24 cellular contexts compared by ENCODE assay signal in genomic region chr2:173136067-173136466, GRCh38.
A peak's percentile ranks its signal among the peaks of the same experiment; 100 is the strongest.
DNase-seq lines count a peak whose midpoint lies in the region; ATAC-seq and TF ChIP-seq lines count a peak whose summit lies in the region.
"Had no signal": no experiment of that assay in that cellular context is flagged by ENCODE, and none has a peak within 500 bp of the region (broad histone marks: within the 10 kb centered on the region; RNA-seq: fewer than 3 reads in every experiment).

No MANE protein-coding gene starts in this region.

- H3K36me3 Mint-ChIP-seq in WTC11 = peaks cover 6% of the 10 kb centered on the region
- H3K36me3 Mint-ChIP-seq: CD8-positive, alpha-beta T cell had no signal

- H2AK5ac ChIP-seq in mesenchymal stem cell (ENCODE audit: low read length, severe bottlenecking) = no peak overlapping the region

- CTCF ChIA-PET in WTC11 (lab: Charles Lee) = no interaction called here

- no peak overlapping the region for H2BK120ac ChIP-seq in mesenchymal stem cell (ENCODE audit: low read depth, low read length)

- ATAC-seq in stimulated activated naive CD8-positive, alpha-beta T cell treated with anti-CD3 and anti-CD28 coated beads, Interleukin-15, amount 100 ng/mL, for 72 hours = no peak
- no peak for ATAC-seq in stimulated activated naive CD8-positive, alpha-beta T cell treated with anti-CD3 and anti-CD28 coated beads, Interleukin-15, Interleukin-2, amounts not matched to agents 100 U/mL and 50 U/mL, for 24 hours
- no peak for ATAC-seq in WTC11
- no peak for ATAC-seq in HG03095 (IDR thresholded peaks at IDR 0.05; ENCODE audit: unreplicated experiment)
- ATAC-seq: CD8-positive, alpha-beta T cell; naive thymus-derived CD4-positive, alpha-beta T cell; right lobe of liver had no signal

- H3K9me3 ChIP-seq in mesenchymal stem cell (ENCODE audit: control insufficient read depth, low read length) = peaks cover 3% of the 10 kb centered on the region
- H3K9me3 ChIP-seq: ovary, right lobe of liver had no signal

- H2AFZ ChIP-seq in mesenchymal stem cell (ENCODE audit: low read depth, low read length) = no peak overlapping the region

- H3K36me3 ChIP-seq in mesenchymal stem cell (ENCODE audit: control insufficient read depth in 1 of 2, insufficient read depth in 2 of 2, low read depth in 1 of 2, low read length in 2 of 2) = peaks cover 0 to 4% of the 10 kb centered on the region in 2 experiments
- H3K36me3 ChIP-seq: brain microvascular endothelial cell, ovary, right lobe of liver had no signal

- H3K4ac ChIP-seq in mesenchymal stem cell (ENCODE audit: low read depth in 1 of 2, low read length in 2 of 2) = no peak overlapping the region

- peak overlapping the region; percentile 58 for H3K9ac ChIP-seq in mesenchymal stem cell (ENCODE audit: low read length)

- no peak overlapping the region for H2BK12ac ChIP-seq in mesenchymal stem cell (ENCODE audit: low read length in 2 of 2)

- peaks cover 54% of the 10 kb centered on the region for H3K27me3 Mint-ChIP-seq in stimulated activated naive CD8-positive, alpha-beta T cell treated with anti-CD3 and anti-CD28 coated beads, Interleukin-15, amount 100 ng/mL, for 72 hours
- H3K27me3 Mint-ChIP-seq in WTC11 (ENCODE audit: low read depth) = no peaks in the 10 kb centered on the region

- DNase-seq in stimulated activated naive CD8-positive, alpha-beta T cell treated with anti-CD3 and anti-CD28 coated beads, Interleukin-15, amount 100 ng/mL, for 72 hours = no peak
- no peak for DNase-seq in stimulated activated naive CD8-positive, alpha-beta T cell treated with anti-CD3 and anti-CD28 coated beads, Interleukin-15, Interleukin-2, amounts not matched to agents 100 U/mL and 50 U/mL, for 24 hours
- no peak for DNase-seq in WTC11 (ENCODE audit: low spot score)
- DNase-seq in mesenchymal stem cell = no peak
- DNase-seq in COLO829 (ENCODE audit: low spot score) = no peak
- no peak for DNase-seq in NCI-H510A treated with DMSO at 0.1 percent for 48 hours (lab: John Stamatoyannopoulos, UW)
- DNase-seq in NCI-H510A (lab: John Stamatoyannopoulos, UW) = no peak
- DNase-seq: activated CD4-positive, alpha-beta T cell treated with anti-CD3 and anti-CD28 coated beads for 4 hours; activated effector memory CD4-positive, alpha-beta T cell treated with Interleukin-2 at 50 U/mL for 16 hours; brain microvascular endothelial cell; CD8-positive, alpha-beta T cell; effector memory CD4-positive, alpha-beta T cell; glutamatergic neuron; KG1; kidney glomerular epithelial cell; MV-4-11; NCI-H1694; NCI-H2227 treated with DMSO at 0.1 percent for 48 hours; NCI-H774; ovary; right lobe of liver; Right ventricle myocardium superior had no signal

- H3K4me1 Mint-ChIP-seq in stimulated activated naive CD8-positive, alpha-beta T cell treated with anti-CD3 and anti-CD28 coated beads, Interleukin-15, amount 100 ng/mL, for 72 hours = peaks cover 73% of the 10 kb centered on the region
- peaks cover 46% of the 10 kb centered on the region for H3K4me1 Mint-ChIP-seq in WTC11

- H3K18ac ChIP-seq in mesenchymal stem cell (ENCODE audit: low read depth in 1 of 2, low read length in 2 of 2) = no peak overlapping the region

- H3K27ac Mint-ChIP-seq in stimulated activated naive CD8-positive, alpha-beta T cell treated with anti-CD3 and anti-CD28 coated beads, Interleukin-15, amount 100 ng/mL, for 72 hours = no peak overlapping the region
- peak overlapping the region; percentile 51; the same call in 1 of the 2 replicates for H3K27ac Mint-ChIP-seq in WTC11
- H3K27ac Mint-ChIP-seq: CD8-positive, alpha-beta T cell had no signal

- no peak overlapping the region for H3K23ac ChIP-seq in mesenchymal stem cell (ENCODE audit: low read length in 2 of 2)

- no peak for TF ChIP-seq CTCF in WTC11 (IDR thresholded peaks at IDR 0.05)

- peaks cover 0 to 5% of the 10 kb centered on the region in 2 donors for H3K9me3 Mint-ChIP-seq in stimulated activated naive CD8-positive, alpha-beta T cell treated with anti-CD3 and anti-CD28 coated beads, Interleukin-15, amount 100 ng/mL, for 72 hours
- H3K9me3 Mint-ChIP-seq in WTC11 = peaks cover 9% of the 10 kb centered on the region

- H3K27me3 ChIP-seq in mesenchymal stem cell (ENCODE audit: control insufficient read depth in 1 of 2, insufficient read depth in 1 of 2, low read length in 2 of 2) = no peaks in the 10 kb centered on the region
- H3K27me3 ChIP-seq: brain microvascular endothelial cell, ovary, right lobe of liver had no signal

- H3K4me1 ChIP-seq in mesenchymal stem cell (ENCODE audit: control insufficient read depth, insufficient read depth, low read depth, low read length) = no peaks in the 10 kb centered on the region

- POLR2A ChIA-PET in WTC11 (lab: Charles Lee) = no interaction called here

- no peak overlapping the region for H3K14ac ChIP-seq in mesenchymal stem cell (ENCODE audit: low read length in 2 of 2)

- no peak overlapping the region for H3K4me2 ChIP-seq in mesenchymal stem cell (ENCODE audit: low read length, poor library complexity, severe bottlenecking)

- peak overlapping the region; percentile 20 to 49 for H3K4me3 Mint-ChIP-seq in stimulated activated naive CD8-positive, alpha-beta T cell treated with anti-CD3 and anti-CD28 coated beads, Interleukin-15, amount 100 ng/mL, for 72 hours
- H3K4me3 Mint-ChIP-seq in WTC11 = no peak overlapping the region
- H3K4me3 Mint-ChIP-seq: CD8-positive, alpha-beta T cell had no signal

- no peak overlapping the region for H2BK15ac ChIP-seq in mesenchymal stem cell (ENCODE audit: low read depth, poor library complexity, severe bottlenecking)

- peak overlapping the region in 1 of 2 experiments; percentile 3 for H3K4me3 ChIP-seq in mesenchymal stem cell (ENCODE audit: insufficient read depth in 1 of 2, low read depth in 1 of 2, low read length in 2 of 2)
- H3K4me3 ChIP-seq: ovary, right lobe of liver had no signal

- 100% methylated on average over 1 of the region's 2 CpGs for WGBS in mesenchymal stem cell

- peaks cover 10% of the 10 kb centered on the region for H3K79me1 ChIP-seq in mesenchymal stem cell (replicated peaks; ENCODE audit: low read length, poor library complexity, severe bottlenecking)

- H3K27ac ChIP-seq in mesenchymal stem cell (ENCODE audit: low read length, poor library complexity, severe bottlenecking) = no peak overlapping the region
- H3K27ac ChIP-seq: brain microvascular endothelial cell, ovary, right lobe of liver had no signal

- H4K91ac ChIP-seq in mesenchymal stem cell (ENCODE audit: low read length) = no peak overlapping the region

- H2BK5ac ChIP-seq in mesenchymal stem cell (ENCODE audit: low read depth, low read length, poor library complexity, severe bottlenecking) = no peak overlapping the region

- H4K8ac ChIP-seq in mesenchymal stem cell (ENCODE audit: low read length) = no peak overlapping the region

TF ChIP-seq in WTC11, 78 proteins besides CTCF, POLR2A, EP300 and RAD21 (continues in another document):
- TF ChIP-seq PRRX2 (CRISPR knock-in tag; IDR thresholded peaks at IDR 0.05) (no peak), NFYB (CRISPR knock-in tag; conservative IDR thresholded peaks at IDR 0.05; ENCODE audit: low read depth) (no peak), TEAD4 (CRISPR knock-in tag; IDR thresholded peaks at IDR 0.05) (no peak), ZNF416 (CRISPR knock-in tag; IDR thresholded peaks at IDR 0.05) (no peak), ZNF671 (CRISPR knock-in tag; IDR thresholded peaks at IDR 0.05) (no peak), EMX1 (CRISPR knock-in tag; IDR thresholded peaks at IDR 0.05) (no peak), RELA (CRISPR knock-in tag; IDR thresholded peaks at IDR 0.05; ENCODE audit: borderline replicate concordance) (no peak), CREM (CRISPR knock-in tag; IDR thresholded peaks at IDR 0.05) (no peak), TEAD1 (CRISPR knock-in tag; IDR thresholded peaks at IDR 0.05) (no peak), ZNF121 (CRISPR knock-in tag; IDR thresholded peaks at IDR 0.05) (no peak), HMGA2 (CRISPR knock-in tag; IDR thresholded peaks at IDR 0.05) (no peak), ZNF532 (CRISPR knock-in tag; IDR thresholded peaks at IDR 0.05; ENCODE audit: borderline replicate concordance) (no peak)
